Comparison of ENCODE assay signal across 10 cellular contexts in the genomic region with DNA sequence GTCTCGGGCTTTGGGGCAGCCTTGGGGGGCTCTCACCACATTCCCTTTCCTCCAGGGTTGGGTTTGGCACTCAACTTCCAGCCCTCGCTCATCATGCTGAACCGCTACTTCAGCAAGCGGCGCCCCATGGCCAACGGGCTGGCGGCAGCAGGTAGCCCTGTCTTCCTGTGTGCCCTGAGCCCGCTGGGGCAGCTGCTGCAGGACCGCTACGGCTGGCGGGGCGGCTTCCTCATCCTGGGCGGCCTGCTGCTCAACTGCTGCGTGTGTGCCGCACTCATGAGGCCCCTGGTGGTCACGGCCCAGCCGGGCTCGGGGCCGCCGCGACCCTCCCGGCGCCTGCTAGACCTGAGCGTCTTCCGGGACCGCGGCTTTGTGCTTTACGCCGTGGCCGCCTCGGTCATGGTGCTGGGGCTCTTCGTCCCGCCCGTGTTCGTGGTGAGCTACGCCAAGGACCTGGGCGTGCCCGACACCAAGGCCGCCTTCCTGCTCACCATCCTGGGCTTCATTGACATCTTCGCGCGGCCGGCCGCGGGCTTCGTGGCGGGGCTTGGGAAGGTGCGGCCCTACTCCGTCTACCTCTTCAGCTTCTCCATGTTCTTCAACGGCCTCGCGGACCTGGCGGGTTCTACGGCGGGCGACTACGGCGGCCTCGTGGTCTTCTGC. TPM values are rescaled to one million over a fixed set of nuclear protein-coding genes. Genes with fewer than 3 reads are reported as not detected.
DNase-seq lines count a peak whose midpoint lies in the region; ATAC-seq and TF ChIP-seq lines count a peak whose summit lies in the region.
"Had no signal": no experiment of that assay in that cellular context is flagged by ENCODE, and none has a peak within 500 bp of the region (broad histone marks: within the 10 kb centered on the region; RNA-seq: fewer than 3 reads in every experiment).

No MANE protein-coding gene starts in this region.

- no peak for ATAC-seq in activated naive CD8-positive, alpha-beta T cell treated with anti-CD3 and anti-CD28 coated beads, Interleukin-2, amount 10 ng/mL, durations not matched to agents 7 days and 5 days (ENCODE audit: low read depth)
- ATAC-seq in activated naive CD8-positive, alpha-beta T cell treated with anti-CD3 and anti-CD28 coated beads, Interleukin-2, amount 50 U/mL, for 24 hours: no peak
- ATAC-seq in activated T-helper 17 cell treated with anti-CD3 and anti-CD28 coated beads, Interleukin-2, amount 50 U/mL, for 72 hours (replicated peaks): no peak
- ATAC-seq in upper lobe of right lung (no peak), HG03565 (IDR thresholded peaks at IDR 0.05; ENCODE audit: unreplicated experiment) (no peak), GM18861 (IDR thresholded peaks at IDR 0.05; ENCODE audit: unreplicated experiment) (no peak)

- POLR2A ChIA-PET in activated naive CD8-positive, alpha-beta T cell treated with anti-CD3 and anti-CD28 coated beads, Interleukin-2, amount 10 ng/mL, durations not matched to agents 7 days and 5 days (lab: Charles Lee): interaction anchor here (1.2 to 2.4 kb wide), 5 partner anchors 8 to 61 kb away, joined by 3 to 13 read pairs (median 5); partner anchors contain the start of gene SLC16A3

- H3K4me3 ChIP-seq in muscle layer of colon (ENCODE audit: low read depth in 1 of 2, low read length in 2 of 2) (no peak overlapping the region), upper lobe of right lung (no peak overlapping the region)
- H3K4me3 ChIP-seq: skin epidermis had no signal

- H3K27me3 ChIP-seq in muscle layer of colon (ENCODE audit: control insufficient read depth in 1 of 2, insufficient read depth in 2 of 2, low read length in 2 of 2) (no peaks in the 10 kb centered on the region), upper lobe of right lung (no peaks in the 10 kb centered on the region)

- H3K4me1 ChIP-seq in muscle layer of colon (ENCODE audit: insufficient read depth, low read length) (peaks cover 61% of the 10 kb centered on the region), upper lobe of right lung (peaks cover 65% of the 10 kb centered on the region)

- peaks cover 5% of the 10 kb centered on the region for H3K36me3 Mint-ChIP-seq in activated naive CD8-positive, alpha-beta T cell treated with anti-CD3 and anti-CD28 coated beads, Interleukin-2, amount 10 ng/mL, durations not matched to agents 7 days and 5 days
- H3K36me3 Mint-ChIP-seq in activated naive CD8-positive, alpha-beta T cell treated with anti-CD3 and anti-CD28 coated beads, Interleukin-2, amount 50 U/mL, for 24 hours (ENCODE audit: low read depth): peaks cover 3% of the 10 kb centered on the region
- peaks cover 90% of the 10 kb centered on the region for H3K36me3 Mint-ChIP-seq in activated T-helper 17 cell treated with anti-CD3 and anti-CD28 coated beads, Interleukin-2, amount 50 U/mL, for 72 hours (ENCODE audit: low read depth)

- H3K27ac ChIP-seq in muscle layer of colon (ENCODE audit: low read depth, low read length): peak overlapping the region; percentile 87
- no peak overlapping the region for H3K27ac ChIP-seq in upper lobe of right lung

- no peak for TF ChIP-seq CTCF in upper lobe of right lung (IDR thresholded peaks at IDR 0.05)

- peaks cover 30% of the 10 kb centered on the region for H3K4me1 Mint-ChIP-seq in activated naive CD8-positive, alpha-beta T cell treated with anti-CD3 and anti-CD28 coated beads, Interleukin-2, amount 10 ng/mL, durations not matched to agents 7 days and 5 days
- peaks cover 41% of the 10 kb centered on the region for H3K4me1 Mint-ChIP-seq in activated naive CD8-positive, alpha-beta T cell treated with anti-CD3 and anti-CD28 coated beads, Interleukin-2, amount 50 U/mL, for 24 hours
- H3K4me1 Mint-ChIP-seq in activated T-helper 17 cell treated with anti-CD3 and anti-CD28 coated beads, Interleukin-2, amount 50 U/mL, for 72 hours: peaks cover 18% of the 10 kb centered on the region

- H3K9me3 ChIP-seq in muscle layer of colon (ENCODE audit: low read length): no peaks in the 10 kb centered on the region
- no peaks in the 10 kb centered on the region for H3K9me3 ChIP-seq in upper lobe of right lung

- H3K36me3 ChIP-seq in muscle layer of colon (ENCODE audit: insufficient read depth, low read length): no peaks in the 10 kb centered on the region
- H3K36me3 ChIP-seq in upper lobe of right lung: peaks cover 20% of the 10 kb centered on the region

- H3K27ac Mint-ChIP-seq in activated naive CD8-positive, alpha-beta T cell treated with anti-CD3 and anti-CD28 coated beads, Interleukin-2, amount 10 ng/mL, durations not matched to agents 7 days and 5 days: peak overlapping the region; percentile 45
- no peak overlapping the region for H3K27ac Mint-ChIP-seq in activated naive CD8-positive, alpha-beta T cell treated with anti-CD3 and anti-CD28 coated beads, Interleukin-2, amount 50 U/mL, for 24 hours
- peak overlapping the region; percentile 82 for H3K27ac Mint-ChIP-seq in activated T-helper 17 cell treated with anti-CD3 and anti-CD28 coated beads, Interleukin-2, amount 50 U/mL, for 72 hours

- no peak for DNase-seq in activated naive CD8-positive, alpha-beta T cell treated with anti-CD3 and anti-CD28 coated beads, Interleukin-2, amount 10 ng/mL, durations not matched to agents 7 days and 5 days
- no peak for DNase-seq in activated naive CD8-positive, alpha-beta T cell treated with anti-CD3 and anti-CD28 coated beads, Interleukin-2, amount 50 U/mL, for 24 hours
- DNase-seq in upper lobe of right lung (peak; percentile 70), CD1c-positive myeloid dendritic cell (ENCODE audit: extremely low spot score) (no peak)
- DNase-seq: NCI-H526 treated with DMSO at 0.1 percent for 48 hours had no signal

- H3K27me3 Mint-ChIP-seq in activated naive CD8-positive, alpha-beta T cell treated with anti-CD3 and anti-CD28 coated beads, Interleukin-2, amount 10 ng/mL, durations not matched to agents 7 days and 5 days: no peaks in the 10 kb centered on the region
- no peaks in the 10 kb centered on the region for H3K27me3 Mint-ChIP-seq in activated naive CD8-positive, alpha-beta T cell treated with anti-CD3 and anti-CD28 coated beads, Interleukin-2, amount 50 U/mL, for 24 hours
- H3K27me3 Mint-ChIP-seq in activated T-helper 17 cell treated with anti-CD3 and anti-CD28 coated beads, Interleukin-2, amount 50 U/mL, for 72 hours: no peaks in the 10 kb centered on the region

- H3K4me3 Mint-ChIP-seq in activated naive CD8-positive, alpha-beta T cell treated with anti-CD3 and anti-CD28 coated beads, Interleukin-2, amount 10 ng/mL, durations not matched to agents 7 days and 5 days: peak overlapping the region; percentile 42
- H3K4me3 Mint-ChIP-seq in activated naive CD8-positive, alpha-beta T cell treated with anti-CD3 and anti-CD28 coated beads, Interleukin-2, amount 50 U/mL, for 24 hours: no peak overlapping the region
- H3K4me3 Mint-ChIP-seq in activated T-helper 17 cell treated with anti-CD3 and anti-CD28 coated beads, Interleukin-2, amount 50 U/mL, for 72 hours: peak overlapping the region; percentile 65

- H3K9me3 Mint-ChIP-seq in activated naive CD8-positive, alpha-beta T cell treated with anti-CD3 and anti-CD28 coated beads, Interleukin-2, amount 10 ng/mL, durations not matched to agents 7 days and 5 days: no peaks in the 10 kb centered on the region
- no peaks in the 10 kb centered on the region for H3K9me3 Mint-ChIP-seq in activated naive CD8-positive, alpha-beta T cell treated with anti-CD3 and anti-CD28 coated beads, Interleukin-2, amount 50 U/mL, for 24 hours
- no peaks in the 10 kb centered on the region for H3K9me3 Mint-ChIP-seq in activated T-helper 17 cell treated with anti-CD3 and anti-CD28 coated beads, Interleukin-2, amount 50 U/mL, for 72 hours

- intact Hi-C loops in upper lobe of right lung (cut with DNase I): loop anchor here (5.0 kb wide), 1 partner anchor 85 kb away; no protein-coding TSS in a partner anchor

- H3K9ac ChIP-seq in muscle layer of colon (ENCODE audit: low read length): no peak overlapping the region

RNA-seq across cellular contexts. Expression of gene SLC16A3, which starts 8.4 kb away (rescaled TPM):
- 100 to 1,000 TPM; 195 to 211 TPM for total RNA-seq in activated naive CD8-positive, alpha-beta T cell treated with anti-CD3 and anti-CD28 coated beads, Interleukin-2, amount 10 ng/mL, durations not matched to agents 7 days and 5 days
- total RNA-seq in activated T-helper 17 cell treated with anti-CD3 and anti-CD28 coated beads, Interleukin-2, amount 50 U/mL, for 72 hours: 100 to 1,000 TPM; 167 to 309 TPM
- 77.5 TPM for total RNA-seq in upper lobe of right lung

RNA-seq across cellular contexts. Expression of gene CCDC57, which starts 24.6 kb away (rescaled TPM):
- 10 to 100 TPM; 79.5 to 81.7 TPM for total RNA-seq in activated naive CD8-positive, alpha-beta T cell treated with anti-CD3 and anti-CD28 coated beads, Interleukin-2, amount 10 ng/mL, durations not matched to agents 7 days and 5 days
- 10 to 100 TPM; 36.9 to 37.7 TPM for total RNA-seq in activated T-helper 17 cell treated with anti-CD3 and anti-CD28 coated beads, Interleukin-2, amount 50 U/mL, for 72 hours
- 50.5 TPM for total RNA-seq in upper lobe of right lung

RNA-seq across cellular contexts. Expression of gene CSNK1D, which starts 36.3 kb away (rescaled TPM):
- 100 to 1,000 TPM; 135 to 140 TPM for total RNA-seq in activated naive CD8-positive, alpha-beta T cell treated with anti-CD3 and anti-CD28 coated beads, Interleukin-2, amount 10 ng/mL, durations not matched to agents 7 days and 5 days
- total RNA-seq in activated T-helper 17 cell treated with anti-CD3 and anti-CD28 coated beads, Interleukin-2, amount 50 U/mL, for 72 hours: 100 to 1,000 TPM; 140 to 142 TPM
- 150 TPM for total RNA-seq in upper lobe of right lung
